In the genomic region with DNA sequence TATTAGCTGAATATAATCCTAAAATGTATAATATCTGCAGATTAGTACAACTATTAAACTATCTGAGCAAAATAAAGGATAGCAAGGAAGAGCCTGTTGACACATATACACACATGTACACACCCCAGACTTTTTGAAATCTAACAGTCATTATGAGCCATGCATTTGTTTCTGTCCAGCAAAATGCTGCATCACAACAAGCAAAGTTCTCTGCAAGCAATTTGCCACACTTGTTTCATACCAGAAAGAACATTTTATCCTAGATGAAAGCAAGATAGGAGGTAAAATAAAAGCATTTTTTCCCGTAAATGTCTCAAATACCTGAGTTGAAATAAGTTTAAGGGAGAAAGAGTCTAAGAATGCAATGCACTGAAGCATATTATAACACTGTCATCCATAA, we compare ENCODE assay signal across 24 cellular contexts.
DNase-seq lines count a peak whose midpoint lies in the region; ATAC-seq, FAIRE-seq and TF ChIP-seq lines count a peak whose summit lies in the region.
"Had no signal": no experiment of that assay in that cellular context is flagged by ENCODE, and none has a peak within 500 bp of the region (broad histone marks: within the 10 kb centered on the region; RNA-seq: fewer than 3 reads in every experiment).

No MANE protein-coding gene starts in this region.

- no peak for DNase-seq in A673 (ENCODE audit: low spot score)
- DNase-seq in PC-3, result peak; percentile 11
- peak; percentile 11 to 33 for DNase-seq in cardiac fibroblast (ENCODE audit: low read depth in 2 of 2)
- no peak for DNase-seq in GM12891 (ENCODE audit: insufficient read length, low spot score)
- DNase-seq in spleen, result no peak
- no peak for DNase-seq in stimulated activated CD4-positive, alpha-beta T cell treated with anti-CD3 and anti-CD28 coated beads, Interleukin-2, amount 100 ng/mL, for 24 hours
- no peak for DNase-seq in T1000 (lab: John Stamatoyannopoulos, UW)
- DNase-seq: CD4-positive, CD25-positive, alpha-beta regulatory T cell; DMS153; H9; HFFc6; IMR-90; KG1; NCI-H1048; NCI-H1417; NCI-H1694; NCI-H2081; NCI-H2227 treated with DMSO at 0.1 percent for 48 hours; NCI-H526 treated with DMSO at 0.1 percent for 48 hours; Peyer's patch; SHP77 treated with DMSO at 0.1 percent for 48 hours had no signal

- H3F3A ChIP-seq in PC-3 (ENCODE audit: low read length, unreplicated experiment), result peaks cover 4% of the 10 kb centered on the region

- H3K9me2 ChIP-seq in PC-3 (replicated peaks; ENCODE audit: low read length), result no peaks in the 10 kb centered on the region

- no peak overlapping the region for H3K4me2 ChIP-seq in PC-3 (ENCODE audit: low read length)

- TF ChIP-seq CTCF in A673 (conservative IDR thresholded peaks at IDR 0.05; ENCODE audit: low read depth, low read length) (no peak), PC-3 (conservative IDR thresholded peaks at IDR 0.05; ENCODE audit: low read depth, low read length) (no peak), cardiac fibroblast (IDR thresholded peaks at IDR 0.05; ENCODE audit: low read depth, low read length) (no peak), neutrophil (IDR thresholded peaks at IDR 0.05) (no peak), spleen (IDR thresholded peaks at IDR 0.05 in 8 of 11, conservative IDR thresholded peaks at IDR 0.05 in 3 of 11) (no peak)

- TF ChIP-seq POLR2A in GM12891 (IDR thresholded peaks at IDR 0.05; ENCODE audit: low read depth, low read length), result no peak
- no peak for TF ChIP-seq POLR2A in spleen (IDR thresholded peaks at IDR 0.05)

- peak overlapping the region; percentile 5 for H3K27ac ChIP-seq in A673 (ENCODE audit: low read depth, low read length, poor library complexity, severe bottlenecking)
- H3K27ac ChIP-seq in PC-3 (ENCODE audit: low read length), result no peak overlapping the region
- peak overlapping the region; percentile 83 for H3K27ac ChIP-seq in neutrophil
- no peak overlapping the region for H3K27ac ChIP-seq in spleen
- H3K27ac ChIP-seq: 22Rv1, Peyer's patch had no signal

- peaks cover under 1% of the 10 kb centered on the region for H3K36me3 ChIP-seq in A673 (ENCODE audit: insufficient read depth, low read length, poor library complexity, severe bottlenecking)
- no peaks in the 10 kb centered on the region for H3K36me3 ChIP-seq in PC-3 (ENCODE audit: low read depth, low read length)
- H3K36me3 ChIP-seq in neutrophil, result no peaks in the 10 kb centered on the region
- no peaks in the 10 kb centered on the region for H3K36me3 ChIP-seq in spleen
- H3K36me3 ChIP-seq: Peyer's patch had no signal

- ATAC-seq in PC-3, result no peak

- H3K9me3 ChIP-seq in A673 (ENCODE audit: low read depth, low read length, poor library complexity, severe bottlenecking) (no peaks in the 10 kb centered on the region), PC-3 (ENCODE audit: low read length) (no peaks in the 10 kb centered on the region), neutrophil (no peaks in the 10 kb centered on the region), spleen (peaks cover 0 to 7% (median 0%) of the 10 kb centered on the region in 8 donors)
- H3K9me3 ChIP-seq: Peyer's patch had no signal

- H3K4me1 ChIP-seq in A673 (ENCODE audit: insufficient read depth, low read length, poor library complexity, severe bottlenecking) (peaks cover 33% of the 10 kb centered on the region), PC-3 (ENCODE audit: insufficient read depth, low read length) (peaks cover 26% of the 10 kb centered on the region), neutrophil (ENCODE audit: control insufficient read depth in 1 of 2, insufficient read depth in 1 of 2, low read depth in 1 of 2, low read length in 1 of 2) (peaks cover 31 to 40% of the 10 kb centered on the region in 2 experiments), spleen (no peaks in the 10 kb centered on the region)
- H3K4me1 ChIP-seq: Peyer's patch had no signal

- H3K79me2 ChIP-seq in PC-3 (ENCODE audit: low read length), result no peaks in the 10 kb centered on the region

- 75 to 90% (median 87%) methylated on average over 1 of the region's 1 CpG for WGBS in spleen, 5 donors

- H3K27me3 ChIP-seq in A673 (replicated peaks; ENCODE audit: insufficient read depth, low read depth, low read length, poor library complexity), result no peaks in the 10 kb centered on the region
- H3K27me3 ChIP-seq in PC-3 (ENCODE audit: low read length), result no peaks in the 10 kb centered on the region
- H3K27me3 ChIP-seq in neutrophil, result no peaks in the 10 kb centered on the region
- H3K27me3 ChIP-seq in spleen (replicated peaks in 1 of 7), result no peaks in the 10 kb centered on the region
- H3K27me3 ChIP-seq: Peyer's patch had no signal

- POLR2A ChIA-PET in A673 (lab: Charles Lee; ENCODE audit: low non-redundant PET) (no interaction called here), PC-3 (lab: Charles Lee; ENCODE audit: unreplicated experiment) (no interaction called here)

- H3K4me3 ChIP-seq in A673 (ENCODE audit: low read depth, low read length, poor library complexity, severe bottlenecking) (no peak overlapping the region), PC-3 (ENCODE audit: low read length) (no peak overlapping the region), cardiac fibroblast (replicated peaks in 1 of 2; ENCODE audit: low read depth in 2 of 2, low read length in 2 of 2) (no peak overlapping the region), neutrophil (ENCODE audit: low read depth in 1 of 2, low read length in 1 of 2) (no peak overlapping the region), spleen (no peak overlapping the region)
- H3K4me3 ChIP-seq: Peyer's patch had no signal

- H2AFZ ChIP-seq in PC-3 (ENCODE audit: low read length), result no peak overlapping the region

- BruUV-seq in A673 (replicated peaks; lab: Mats Ljungman, UMichigan), result no TSS peak
- BruUV-seq in PC-3 (replicated peaks; lab: Mats Ljungman, UMichigan), result no TSS peak

- H3K9ac ChIP-seq in PC-3 (ENCODE audit: low read length), result no peak overlapping the region

- intact Hi-C loops in A673 (cut with micrococcal nuclease; ENCODE audit: unreplicated experiment) (loop anchor here (5.0 kb wide), 1 partner anchor 120 kb away; no protein-coding TSS in a partner anchor), PC-3 (cut with micrococcal nuclease) (loop anchor here (5.0 kb wide), 2 partner anchors 55 to 185 kb away; no protein-coding TSS in a partner anchor), spleen (cut with DNase I; ENCODE audit: low total_unique reads) (no loop called here)

- no peaks in the 10 kb centered on the region for H4K20me1 ChIP-seq in PC-3 (ENCODE audit: low read length)

- no peak for FAIRE-seq in GM12891 (lab: Jason Lieb, UNC)
- FAIRE-seq: GM18507 had no signal

- CTCF ChIA-PET in A673 (lab: Charles Lee) (interaction anchor here (0.6 kb wide), 1 partner anchor 56 kb away, joined by 12 read pairs; no protein-coding TSS in a partner anchor), PC-3 (lab: Charles Lee) (no interaction called here)

TF ChIP-seq in GM12891, 5 proteins besides CTCF, POLR2A, EP300 and RAD21:
- TF ChIP-seq TAF1 (IDR thresholded peaks at IDR 0.05; ENCODE audit: low read depth, low read length) (no peak), POU2F2 (IDR thresholded peaks at IDR 0.05; ENCODE audit: low read depth, low read length) (no peak), SPI1 (IDR thresholded peaks at IDR 0.05; ENCODE audit: low read depth, low read length) (no peak), POLR2AphosphoS5 (IDR thresholded peaks at IDR 0.05; ENCODE audit: low read depth, low read length) (no peak), PAX5 (IDR thresholded peaks at IDR 0.05; ENCODE audit: insufficient read depth, low read length, severe bottlenecking) (no peak)

Comparison
In these comparisons a context has a peak if more than half of its experiments do, and no peak if none do; other contexts are left out.
1. DNase-seq: peak in PC-3 (single experiment) and cardiac fibroblast (2 of 2); none in A673 (single experiment), GM12891 (single experiment), spleen (single experiment), stimulated activated CD4-positive, alpha-beta T cell treated with anti-CD3 and anti-CD28 coated beads, Interleukin-2, amount 100 ng/mL, for 24 hours (0 of 2) and T1000 (single experiment).
2. H3K27ac ChIP-seq: peak in A673 (single experiment) and neutrophil (single experiment); none in PC-3 (single experiment) and spleen (0 of 8).